ENCODE assay signal across 19 cellular contexts in the genomic region with DNA sequence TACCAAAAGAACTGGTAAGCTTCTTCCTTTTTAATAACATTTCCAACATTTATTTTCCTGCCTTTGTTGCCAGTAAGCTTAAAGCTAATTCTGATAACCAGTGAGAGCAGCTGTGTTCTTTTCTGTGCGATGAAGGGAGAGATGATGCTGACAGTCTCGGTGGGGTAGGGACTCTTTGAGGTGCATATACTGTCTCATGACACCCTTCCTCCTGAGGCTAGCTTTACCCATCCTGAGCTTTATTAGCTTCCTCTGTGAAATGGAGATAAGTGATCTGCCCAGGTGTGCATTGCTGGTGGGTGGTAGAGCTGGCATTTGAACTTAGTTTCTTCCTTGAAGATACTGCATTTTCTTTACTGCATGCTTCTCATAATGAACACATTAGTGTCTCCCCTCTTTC.
"Had no signal": no experiment of that assay in that cellular context is flagged by ENCODE, and none has a peak within 500 bp of the region (broad histone marks: within the 10 kb centered on the region; RNA-seq: fewer than 3 reads in every experiment).

No MANE protein-coding gene starts in this region.

- H3K9me3 Mint-ChIP-seq: IgD-negative memory B cell had no signal

- H3K27me3 Mint-ChIP-seq: IgD-negative memory B cell had no signal

- H3K36me3 ChIP-seq: SJSA1 had no signal

- H3K4me3 Mint-ChIP-seq: IgD-negative memory B cell had no signal

- H3K9me3 ChIP-seq: SJSA1 had no signal

- H3K27me3 ChIP-seq: SJSA1 had no signal

- H3K4me3 ChIP-seq: SJSA1, SK-N-MC had no signal

- H3K27ac ChIP-seq: SJSA1, SK-N-MC had no signal

- DNase-seq: KBM-7, NCI-H1092, NCI-H1105 treated with DMSO at 0.1 percent for 48 hours, NCI-H1436, NCI-H187, NCI-H2029, NCI-H2081 treated with DMSO at 0.1 percent for 48 hours, NCI-H2227 treated with DMSO at 0.1 percent for 48 hours, NCI-H524, NCI-H526 treated with DMSO at 0.1 percent for 48 hours, NCI-H774, Right ventricle myocardium superior, RPMI8226, SIG-M5, T-helper 2 cell had no signal

- FAIRE-seq: RCC 7860 had no signal

- H3K27ac Mint-ChIP-seq: IgD-negative memory B cell had no signal
